ENCODE assay signal across 8 cellular contexts in genomic region chr3:112990672-112991602, GRCh38. TPM values are rescaled to one million over a fixed set of nuclear protein-coding genes. Genes with fewer than 3 reads are reported as not detected.
DNase-seq lines count a peak whose midpoint lies in the region; ATAC-seq and TF ChIP-seq lines count a peak whose summit lies in the region.

GTPBP8 (plus strand) TSS chr3:112990984; CDS start chr3:112991000, 16 bp downstream.

- peak within 1 kb of the TSS; percentile 97 to 99 for H3K9ac ChIP-seq in liver (ENCODE audit: low read depth in 1 of 2, low read length in 2 of 2)

- ATAC-seq in GM19395 (IDR thresholded peaks at IDR 0.05; ENCODE audit: unreplicated experiment) = peak; percentile 97
- ATAC-seq in HG03565 (IDR thresholded peaks at IDR 0.05; ENCODE audit: unreplicated experiment) = peak; percentile 85

- TF ChIP-seq RAD21 in liver (IDR thresholded peaks at IDR 0.05) = peak; percentile 20 to 25

- TF ChIP-seq CTCF in C4-2B (conservative IDR thresholded peaks at IDR 0.05) (no peak), liver (IDR thresholded peaks at IDR 0.05; ENCODE audit: low read depth, low read length, missing input control) (no peak)

- H3K36me3 ChIP-seq in liver (ENCODE audit: control insufficient read depth in 4 of 4, insufficient read depth in 3 of 4, low read depth in 1 of 4, low read length in 3 of 4) = no peaks in the 10 kb centered on the region

- H3K4me3 ChIP-seq in liver (ENCODE audit: low read depth in 1 of 3, low read length in 3 of 3) = peak within 1 kb of the TSS; percentile 59 to 95 (median 93)

- H3K27ac ChIP-seq in C4-2B (peak within 1 kb of the TSS; percentile 88), liver (ENCODE audit: low read depth in 1 of 2, low read length in 2 of 2) (peak within 1 kb of the TSS; percentile 98 to 99)

- H3K27me3 ChIP-seq in liver (ENCODE audit: control insufficient read depth in 4 of 4, insufficient read depth in 4 of 4, low read length in 3 of 4) = no peaks in the 10 kb centered on the region

- peaks cover 0 to 15% (median 10%) of the 10 kb centered on the region in 4 donors for H3K4me1 ChIP-seq in liver (ENCODE audit: control insufficient read depth in 4 of 4, insufficient read depth in 4 of 4, low read length in 3 of 4)

- DNase-seq in NCI-H774 (lab: John Stamatoyannopoulos, UW) (peak; percentile 72), dermis microvascular lymphatic vessel endothelial cell (ENCODE audit: low read depth in 2 of 2) (peak; percentile 66 to 84)
- peak; percentile 90 to 92 for DNase-seq in activated CD4-positive, alpha-beta T cell treated with anti-CD3 and anti-CD28 coated beads, Interleukin-2, amount 50 U/mL, for 48 hours
- peak; percentile 90 for DNase-seq in stimulated activated CD4-positive, alpha-beta T cell treated with anti-CD3 and anti-CD28 coated beads, Interleukin-4, amount 100 ng/mL, for 24 hours

- WGBS in liver = 1% methylated on average over 70 of the region's 70 CpGs

- H3K9me3 ChIP-seq in liver (ENCODE audit: control insufficient read depth in 4 of 4, low read length in 3 of 4) = no peaks in the 10 kb centered on the region

TF ChIP-seq in liver, 16 proteins besides CTCF, POLR2A, EP300 and RAD21:
- TF ChIP-seq HNF4G (IDR thresholded peaks at IDR 0.05) = no peak
- TF ChIP-seq NR2F2 (IDR thresholded peaks at IDR 0.05) = peak; percentile 84
- peak; percentile 90 for TF ChIP-seq ZBTB33 (IDR thresholded peaks at IDR 0.05)
- peak; percentile 97 for TF ChIP-seq TAF1 (conservative IDR thresholded peaks at IDR 0.05)
- peak; percentile 99 for TF ChIP-seq YY1 (IDR thresholded peaks at IDR 0.05)
- peak; percentile 27 to 65 for TF ChIP-seq JUND (IDR thresholded peaks at IDR 0.05)
- TF ChIP-seq FOXA2 (IDR thresholded peaks at IDR 0.05) = no peak
- TF ChIP-seq RXRA (IDR thresholded peaks at IDR 0.05) = peak; percentile 72 to 82
- TF ChIP-seq FOXA1 (IDR thresholded peaks at IDR 0.05) = no peak
- peak; percentile 94 for TF ChIP-seq REST (IDR thresholded peaks at IDR 0.05)
- peak; percentile 62 for TF ChIP-seq SP1 (IDR thresholded peaks at IDR 0.05)
- TF ChIP-seq HNF4A (conservative IDR thresholded peaks at IDR 0.05) = peak; percentile 44 to 59
- TF ChIP-seq EGR1 (IDR thresholded peaks at IDR 0.05; ENCODE audit: low read depth in 2 of 2) = peak; percentile 22 to 25
- peak; percentile 40 for TF ChIP-seq ATF3 (IDR thresholded peaks at IDR 0.05)
- TF ChIP-seq MAX (IDR thresholded peaks at IDR 0.05) = peak; percentile 97
- TF ChIP-seq GABPA (IDR thresholded peaks at IDR 0.05 in 1 of 2, conservative IDR thresholded peaks at IDR 0.05 in 1 of 2) = peak; percentile 4 to 88

RNA-seq across cellular contexts. Expression of gene GTPBP8, which starts in this region (rescaled TPM):
- total RNA-seq in dermis microvascular lymphatic vessel endothelial cell (26.4 and 29.1 TPM in 2 replicates), liver (10 to 100 TPM; 10.1 to 17.6 TPM)
- polyA plus RNA-seq in liver = 1 to 10 TPM; 7.4 to 8.4 TPM

Comparison
In these comparisons a context has a peak if more than half of its experiments do, and no peak if none do; other contexts are left out.
1. Peak in every context shown above with its lines: DNase-seq, ATAC-seq, H3K4me3 ChIP-seq and H3K27ac ChIP-seq.